ENCODE assay signal across 9 cellular contexts in genomic region chr9:136547508-136548215, GRCh38. TPM values are rescaled to one million over a fixed set of nuclear protein-coding genes. Genes with fewer than 3 reads are reported as not detected.
A peak's percentile ranks its signal among the peaks of the same experiment; 100 is the strongest.
DNase-seq lines count a peak whose midpoint lies in the region; ATAC-seq and TF ChIP-seq lines count a peak whose summit lies in the region.
"Had no signal": no experiment of that assay in that cellular context is flagged by ENCODE, and none has a peak within 500 bp of the region (broad histone marks: within the 10 kb centered on the region; RNA-seq: fewer than 3 reads in every experiment).

No MANE protein-coding gene starts in this region.

- H3K36me3 ChIP-seq in HEK293 (ENCODE audit: control insufficient read depth in 2 of 2, insufficient read depth in 1 of 2, low read length in 2 of 2) (peaks cover 0 to 11% of the 10 kb centered on the region in 2 experiments; a peak in 1 of 3 replicates), ascending aorta (no peaks in the 10 kb centered on the region), mesenchymal stem cell (ENCODE audit: control insufficient read depth in 1 of 2, insufficient read depth in 2 of 2, low read depth in 1 of 2, low read length in 2 of 2) (peaks cover 0 to 19% of the 10 kb centered on the region in 2 experiments)

- peaks cover 7% of the 10 kb centered on the region for H3K36me3 Mint-ChIP-seq in effector memory CD8-positive, alpha-beta T cell (ENCODE audit: insufficient read depth)

- peak overlapping the region; percentile 99 for H2BK120ac ChIP-seq in mesenchymal stem cell (ENCODE audit: low read depth, low read length)

- 73% methylated on average over 18 of the region's 25 CpGs for WGBS in mesenchymal stem cell

- TF ChIP-seq CTCF in HEK293 (tag by site-specific recombination; IDR thresholded peaks at IDR 0.05) = no peak
- TF ChIP-seq CTCF in ascending aorta (IDR thresholded peaks at IDR 0.05) = no peak

- H2AFZ ChIP-seq in mesenchymal stem cell (ENCODE audit: low read depth, low read length) = no peak overlapping the region

- peak overlapping the region; percentile 74 for H2AK5ac ChIP-seq in mesenchymal stem cell (ENCODE audit: low read length, severe bottlenecking)

- H2BK5ac ChIP-seq in mesenchymal stem cell (ENCODE audit: low read depth, low read length, poor library complexity, severe bottlenecking) = no peak overlapping the region

- H3K18ac ChIP-seq in mesenchymal stem cell (ENCODE audit: low read depth in 1 of 2, low read length in 2 of 2) = peak overlapping the region; percentile 98 to 99

- peaks cover 4 to 22% of the 10 kb centered on the region in 2 donors for H3K4me1 Mint-ChIP-seq in effector memory CD8-positive, alpha-beta T cell (ENCODE audit: low read depth in 2 of 2)

- intact Hi-C loops in ascending aorta (cut with DNase I) = loop anchor here (2.0 to 5.0 kb wide), 2 partner anchors 65 to 185 kb away; partner anchors contain the start of genes DNLZ and SEC16A

- H3K27ac ChIP-seq in HEK293 (ENCODE audit: extremely low read depth, low read depth, low read length) = no peak overlapping the region; the same call in 1 of the 2 replicates
- peak overlapping the region; percentile 95 to 98 for H3K27ac ChIP-seq in ascending aorta
- H3K27ac ChIP-seq in mesenchymal stem cell (ENCODE audit: low read length, poor library complexity, severe bottlenecking) = peak overlapping the region; percentile 21
- H3K27ac ChIP-seq in substantia nigra (ENCODE audit: low read depth, low read length, poor library complexity, severe bottlenecking) = peak overlapping the region; percentile 80

- H3K27me3 ChIP-seq in ascending aorta = no peaks in the 10 kb centered on the region
- no peaks in the 10 kb centered on the region for H3K27me3 ChIP-seq in mesenchymal stem cell (ENCODE audit: control insufficient read depth in 1 of 2, insufficient read depth in 1 of 2, low read length in 2 of 2)

- H2BK15ac ChIP-seq in mesenchymal stem cell (ENCODE audit: low read depth, poor library complexity, severe bottlenecking) = peak overlapping the region; percentile 99

- H4K91ac ChIP-seq in mesenchymal stem cell (ENCODE audit: low read length) = peak overlapping the region; percentile 99

- H3K4me2 ChIP-seq in mesenchymal stem cell (ENCODE audit: low read length, poor library complexity, severe bottlenecking) = no peak overlapping the region

- H3K4me3 Mint-ChIP-seq in effector memory CD8-positive, alpha-beta T cell = peak overlapping the region in 1 of 2 donors; percentile 77

- H4K8ac ChIP-seq in mesenchymal stem cell (ENCODE audit: low read length) = peak overlapping the region; percentile 94

- CTCF ChIA-PET in HEK293 (lab: Yijun Ruan, JAX) = interaction anchor here (0.6 to 1.0 kb wide), 4 partner anchors 11 to 897 kb away, joined by 3 read pairs; no protein-coding TSS in a partner anchor

- no peaks in the 10 kb centered on the region for H3K27me3 Mint-ChIP-seq in effector memory CD8-positive, alpha-beta T cell

- DNase-seq in ascending aorta (ENCODE audit: low spot score in 2 of 2) (no peak), mesenchymal stem cell (no peak), substantia nigra (lab: John Stamatoyannopoulos, UW) (no peak), Kasumi-1 (lab: John Stamatoyannopoulos, UW) (no peak)
- no peak for DNase-seq in effector memory CD8-positive, alpha-beta T cell
- DNase-seq: NCI-H146, NCI-H82 had no signal

- POLR2A ChIA-PET in HEK293 (lab: Yijun Ruan, JAX) = no interaction called here

- H3K9me3 Mint-ChIP-seq in effector memory CD8-positive, alpha-beta T cell = no peaks in the 10 kb centered on the region

- ATAC-seq in HG03175 (IDR thresholded peaks at IDR 0.05; ENCODE audit: unreplicated experiment) = no peak
- ATAC-seq in effector memory CD8-positive, alpha-beta T cell (replicated peaks) = no peak

- peak overlapping the region in 1 of 2 experiments; percentile 67 for H3K23ac ChIP-seq in mesenchymal stem cell (ENCODE audit: low read length in 2 of 2)

- H3K4me1 ChIP-seq in HEK293 (ENCODE audit: control insufficient read depth, insufficient read depth, low read length) (peaks cover 10% of the 10 kb centered on the region), ascending aorta (peaks cover 29 to 66% of the 10 kb centered on the region in 2 donors), mesenchymal stem cell (ENCODE audit: control insufficient read depth, insufficient read depth, low read depth, low read length) (peaks cover 71% of the 10 kb centered on the region)

- no peak overlapping the region for H3K27ac Mint-ChIP-seq in effector memory CD8-positive, alpha-beta T cell

- H3K4me3 ChIP-seq in HEK293 (ENCODE audit: low read depth, low read length) (no peak overlapping the region), ascending aorta (no peak overlapping the region), mesenchymal stem cell (ENCODE audit: insufficient read depth in 1 of 2, low read depth in 1 of 2, low read length in 2 of 2) (no peak overlapping the region)

- H3K9me3 ChIP-seq in HEK293 (ENCODE audit: control insufficient read depth, insufficient read depth, low read depth, low read length) = no peaks in the 10 kb centered on the region
- H3K9me3 ChIP-seq in ascending aorta = no peaks in the 10 kb centered on the region
- H3K9me3 ChIP-seq in mesenchymal stem cell (ENCODE audit: control insufficient read depth, low read length) = no peaks in the 10 kb centered on the region

- peak overlapping the region in 1 of 2 experiments; percentile 80 for H3K14ac ChIP-seq in mesenchymal stem cell (ENCODE audit: low read length in 2 of 2)

- H2BK12ac ChIP-seq in mesenchymal stem cell (ENCODE audit: low read length in 2 of 2) = peak overlapping the region; percentile 93 to 99

- no peak overlapping the region for H3K9ac ChIP-seq in mesenchymal stem cell (ENCODE audit: low read length)

- peaks cover 21% of the 10 kb centered on the region for H3K79me1 ChIP-seq in mesenchymal stem cell (replicated peaks; ENCODE audit: low read length, poor library complexity, severe bottlenecking)

- H3K4ac ChIP-seq in mesenchymal stem cell (ENCODE audit: low read depth in 1 of 2, low read length in 2 of 2) = peak overlapping the region; percentile 85 to 94

TF ChIP-seq in HEK293, 187 proteins besides CTCF, POLR2A, EP300 and RAD21:
- TF ChIP-seq GLIS1 (tag by site-specific recombination; IDR thresholded peaks at IDR 0.05) = 0 out of 2 replicates have a peak, but pooled peaks have one; percentile 8
- TF ChIP-seq ZNF776 (tag by site-specific recombination; IDR thresholded peaks at IDR 0.05; ENCODE audit: borderline replicate concordance) = no peak
- TF ChIP-seq ZFHX2 (tag by site-specific recombination; conservative IDR thresholded peaks at IDR 0.05) = peak; percentile 7; the same call in 1 of the 2 replicates
- TF ChIP-seq GLIS2 (tag by site-specific recombination; IDR thresholded peaks at IDR 0.05) = peak; percentile 50; the same call in 1 of the 2 replicates
- TF ChIP-seq ZNF416 (tag by site-specific recombination; IDR thresholded peaks at IDR 0.05) = no peak
- TF ChIP-seq SP2 (tag by site-specific recombination; IDR thresholded peaks at IDR 0.05) = 0 out of 2 replicates have a peak, but pooled peaks have one; percentile 8
- TF ChIP-seq OVOL3 (tag by site-specific recombination; IDR thresholded peaks at IDR 0.05) = no peak
- peak; percentile 76 for TF ChIP-seq ZNF600 (tag by site-specific recombination; IDR thresholded peaks at IDR 0.05)
- TF ChIP-seq, protein P1, sequence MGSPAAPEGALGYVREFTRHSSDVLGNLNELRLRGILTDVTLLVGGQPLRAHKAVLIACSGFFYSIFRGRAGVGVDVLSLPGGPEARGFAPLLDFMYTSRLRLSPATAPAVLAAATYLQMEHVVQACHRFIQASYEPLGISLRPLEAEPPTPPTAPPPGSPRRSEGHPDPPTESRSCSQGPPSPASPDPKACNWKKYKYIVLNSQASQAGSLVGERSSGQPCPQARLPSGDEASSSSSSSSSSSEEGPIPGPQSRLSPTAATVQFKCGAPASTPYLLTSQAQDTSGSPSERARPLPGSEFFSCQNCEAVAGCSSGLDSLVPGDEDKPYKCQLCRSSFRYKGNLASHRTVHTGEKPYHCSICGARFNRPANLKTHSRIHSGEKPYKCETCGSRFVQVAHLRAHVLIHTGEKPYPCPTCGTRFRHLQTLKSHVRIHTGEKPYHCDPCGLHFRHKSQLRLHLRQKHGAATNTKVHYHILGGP (tag by site-specific recombination; IDR thresholded peaks at IDR 0.05) = no peak
- no peak for TF ChIP-seq HOXA7 (CRISPR knock-in tag; IDR thresholded peaks at IDR 0.05; ENCODE audit: borderline replicate concordance)
TF ChIP-seq in HEK293: peak in this region for 5.

RNA-seq across cellular contexts. Expression of gene NOTCH1, which starts 1.8 kb away (rescaled TPM):
- total RNA-seq in ascending aorta = 120 TPM
- polyA plus RNA-seq in mesenchymal stem cell (2013, experiment 1 of 2) = 15.4 TPM
- polyA plus RNA-seq in mesenchymal stem cell (2013, experiment 2 of 2) = 13.5 TPM
